ENCODE assay signal across 16 cellular contexts in genomic region chr7:96789914-96790313, GRCh38.
A peak's percentile ranks its signal among the peaks of the same experiment; 100 is the strongest.
DNase-seq lines count a peak whose midpoint lies in the region; ATAC-seq, FAIRE-seq and TF ChIP-seq lines count a peak whose summit lies in the region.
"Had no signal": no experiment of that assay in that cellular context is flagged by ENCODE, and none has a peak within 500 bp of the region (broad histone marks: within the 10 kb centered on the region; RNA-seq: fewer than 3 reads in every experiment).

No MANE protein-coding gene starts in this region.

- no peak overlapping the region for H4K5ac ChIP-seq in H1 (ENCODE audit: insufficient read length, low read depth, low read length)

- TF ChIP-seq EP300 in H1 (IDR thresholded peaks at IDR 0.05; ENCODE audit: borderline replicate concordance in 1 of 2, low read depth in 2 of 2, low read length in 2 of 2), result no peak

- no peak overlapping the region for H2BK20ac ChIP-seq in H1 (ENCODE audit: low read length)

- H3K18ac ChIP-seq in H1 (ENCODE audit: extremely low read depth, low read length), result no peak overlapping the region

- no peak overlapping the region for H2BK12ac ChIP-seq in H1 (ENCODE audit: low read depth, low read length)

- no peak overlapping the region for H2AK5ac ChIP-seq in H1 (ENCODE audit: low read depth, low read length)

- no peaks in the 10 kb centered on the region for H3K79me1 ChIP-seq in H1 (ENCODE audit: low read depth, low read length)

- H3K27ac ChIP-seq in H1 (ENCODE audit: low read depth, low read length), result no peak overlapping the region
- no peak overlapping the region for H3K27ac ChIP-seq in CD4-positive, alpha-beta T cell (ENCODE audit: low read depth, low read length)
- H3K27ac ChIP-seq: BLaER1 treated with 17β-estradiol and CSF1 and Interleukin-3, amounts not matched to agents 10 nM and 100 nM had no signal

- H3K4me3 Mint-ChIP-seq in stimulated activated effector memory CD8-positive, alpha-beta T cell treated with anti-CD3 and anti-CD28 coated beads, Interleukin-12 subunit alpha, Interleukin-12 subunit beta, amount 100 ng/mL, for 72 hours, result no peak overlapping the region
- no peak overlapping the region for H3K4me3 Mint-ChIP-seq in CD4-positive, alpha-beta T cell
- H3K4me3 Mint-ChIP-seq: CD4-positive, CD25-positive, alpha-beta regulatory T cell had no signal

- no peak for TF ChIP-seq RAD21 in H1 (IDR thresholded peaks at IDR 0.05 in 1 of 2, conservative IDR thresholded peaks at IDR 0.05 in 1 of 2; ENCODE audit: low read depth in 2 of 2, low read length in 2 of 2)

- no peak overlapping the region for H4K8ac ChIP-seq in H1 (ENCODE audit: extremely low read depth, insufficient read depth, low read length)

- H3K4me1 ChIP-seq in H1 (replicated peaks in 1 of 4; ENCODE audit: control insufficient read depth in 3 of 4, insufficient read depth in 4 of 4, low read length in 3 of 4), result peaks cover 4 to 15% (median 12%) of the 10 kb centered on the region in 4 experiments

- H3K27ac Mint-ChIP-seq in stimulated activated effector memory CD8-positive, alpha-beta T cell treated with anti-CD3 and anti-CD28 coated beads, Interleukin-12 subunit alpha, Interleukin-12 subunit beta, amount 100 ng/mL, for 72 hours, result no peak overlapping the region
- no peak overlapping the region for H3K27ac Mint-ChIP-seq in CD4-positive, alpha-beta T cell

- DNase-seq in NOMO-1 treated with dmso at 0.1 percent for 144 hours (lab: John Stamatoyannopoulos, UW; ENCODE audit: unreplicated experiment), result peak; percentile 77
- no peak for DNase-seq in H1 (ENCODE audit: low read depth in 1 of 2, low spot score in 2 of 2)
- no peak for DNase-seq in stimulated activated effector memory CD8-positive, alpha-beta T cell treated with anti-CD3 and anti-CD28 coated beads, Interleukin-12 subunit alpha, Interleukin-12 subunit beta, amount 100 ng/mL, for 72 hours (ENCODE audit: low spot score in 2 of 2)
- DNase-seq in CD4-positive, alpha-beta T cell, result no peak
- no peak for DNase-seq in NCI-H748 treated with DMSO at 0.1 percent for 48 hours (lab: John Stamatoyannopoulos, UW)
- DNase-seq: 8988T; ACHN; Calu3; CD4-positive, CD25-positive, alpha-beta regulatory T cell; DMS 273 treated with DMSO at 0.1 percent for 48 hours had no signal

- H3K36me3 Mint-ChIP-seq in stimulated activated effector memory CD8-positive, alpha-beta T cell treated with anti-CD3 and anti-CD28 coated beads, Interleukin-12 subunit alpha, Interleukin-12 subunit beta, amount 100 ng/mL, for 72 hours, result no peaks in the 10 kb centered on the region
- no peaks in the 10 kb centered on the region for H3K36me3 Mint-ChIP-seq in CD4-positive, alpha-beta T cell (ENCODE audit: low read depth)
- H3K36me3 Mint-ChIP-seq: CD4-positive, CD25-positive, alpha-beta regulatory T cell had no signal

- ATAC-seq in HG02610 (IDR thresholded peaks at IDR 0.05; ENCODE audit: unreplicated experiment) (peak; percentile 50), GM18502 (IDR thresholded peaks at IDR 0.05; ENCODE audit: poor library complexity, unreplicated experiment) (no peak)
- peak; percentile 58 for ATAC-seq in stimulated activated effector memory CD8-positive, alpha-beta T cell treated with anti-CD3 and anti-CD28 coated beads, Interleukin-12 subunit alpha, Interleukin-12 subunit beta, amount 100 ng/mL, for 72 hours
- no peak for ATAC-seq in CD4-positive, alpha-beta T cell (ENCODE audit: poor library complexity)
- ATAC-seq: HCT116 had no signal

- no peak overlapping the region for H3K56ac ChIP-seq in H1 (replicated peaks; ENCODE audit: insufficient read length, low read depth, low read length)

- H3K4me2 ChIP-seq in H1 (ENCODE audit: insufficient read depth in 1 of 2, low read depth in 2 of 2, low read length in 2 of 2), result no peak overlapping the region

- H3K9ac ChIP-seq in H1 (replicated peaks in 1 of 4; ENCODE audit: extremely low read depth in 1 of 4, low read depth in 3 of 4, low read length in 3 of 4), result no peak overlapping the region
- H3K9ac ChIP-seq: BLaER1 treated with 17β-estradiol and CSF1 and Interleukin-3, amounts not matched to agents 10 nM and 100 nM had no signal

- H2BK5ac ChIP-seq in H1 (ENCODE audit: low read depth, low read length), result no peak overlapping the region

- H3K27me3 ChIP-seq in H1 (replicated peaks in 1 of 4; ENCODE audit: control insufficient read depth in 3 of 4, extremely low read depth in 1 of 4, insufficient read depth in 3 of 4, low read length in 3 of 4), result no peaks in the 10 kb centered on the region
- no peaks in the 10 kb centered on the region for H3K27me3 ChIP-seq in CD4-positive, alpha-beta T cell (ENCODE audit: control insufficient read depth, insufficient read depth, low read length)
- H3K27me3 ChIP-seq: BLaER1 treated with 17β-estradiol and CSF1 and Interleukin-3, amounts not matched to agents 10 nM and 100 nM had no signal

- POLR2A ChIA-PET in H1 (lab: Charles Lee; ENCODE audit: partially characterized antibody), result no interaction called here
- POLR2A ChIA-PET in CD4-positive, alpha-beta T cell (lab: Charles Lee), result no interaction called here

- H3K36me3 ChIP-seq in H1 (ENCODE audit: control insufficient read depth in 2 of 4, insufficient read depth in 4 of 4, low read length in 3 of 4), result no peaks in the 10 kb centered on the region
- H3K36me3 ChIP-seq: BLaER1 treated with 17β-estradiol and CSF1 and Interleukin-3, amounts not matched to agents 10 nM and 100 nM had no signal

- no peaks in the 10 kb centered on the region for H3K4me1 Mint-ChIP-seq in stimulated activated effector memory CD8-positive, alpha-beta T cell treated with anti-CD3 and anti-CD28 coated beads, Interleukin-12 subunit alpha, Interleukin-12 subunit beta, amount 100 ng/mL, for 72 hours
- H3K4me1 Mint-ChIP-seq in CD4-positive, alpha-beta T cell (ENCODE audit: low read depth), result no peaks in the 10 kb centered on the region
- H3K4me1 Mint-ChIP-seq: CD4-positive, CD25-positive, alpha-beta regulatory T cell had no signal

- no peak overlapping the region for H2BK120ac ChIP-seq in H1 (replicated peaks; ENCODE audit: low read depth, low read length)

- H3K14ac ChIP-seq in H1 (ENCODE audit: insufficient read length), result no peak overlapping the region

- H4K91ac ChIP-seq in H1 (replicated peaks; ENCODE audit: insufficient read length, low read length), result no peak overlapping the region

- intact Hi-C loops in CD4-positive, alpha-beta T cell (cut with DNase I, micrococcal nuclease), result no loop called here

- peak overlapping the region; percentile 12; the same call in 1 of the 2 replicates for H2AFZ ChIP-seq in H1 (ENCODE audit: low read length)

- H3K79me2 ChIP-seq in H1 (ENCODE audit: control insufficient read depth in 1 of 2, insufficient read depth in 2 of 2, low read length in 2 of 2), result no peaks in the 10 kb centered on the region

- no peak for TF ChIP-seq POLR2A in H1 (IDR thresholded peaks at IDR 0.05; ENCODE audit: control extremely low read depth in 1 of 2, low read depth in 2 of 2, low read length in 2 of 2)

- no peak for FAIRE-seq in H1 (lab: Jason Lieb, UNC)
- FAIRE-seq: GM18507, H54 had no signal

- no peaks in the 10 kb centered on the region; the same call in 1 of the 2 replicates for H3K23me2 ChIP-seq in H1 (ENCODE audit: low read depth, low read length)

- CTCF ChIA-PET in H1 (lab: Charles Lee; ENCODE audit: partially characterized antibody), result no interaction called here
- CTCF ChIA-PET in CD4-positive, alpha-beta T cell (lab: Charles Lee), result no interaction called here

- H4K20me1 ChIP-seq in H1 (replicated peaks in 1 of 2; ENCODE audit: control insufficient read depth in 1 of 2, insufficient read depth in 2 of 2, low read length in 2 of 2), result no peaks in the 10 kb centered on the region
- H4K20me1 ChIP-seq: BLaER1 treated with 17β-estradiol and CSF1 and Interleukin-3, amounts not matched to agents 10 nM and 100 nM had no signal

- no peak overlapping the region for H3K4ac ChIP-seq in H1 (replicated peaks; ENCODE audit: insufficient read length, low read depth, low read length)

- peaks cover 14% of the 10 kb centered on the region for H3K27me3 Mint-ChIP-seq in CD4-positive, alpha-beta T cell

- H3K9me3 Mint-ChIP-seq in stimulated activated effector memory CD8-positive, alpha-beta T cell treated with anti-CD3 and anti-CD28 coated beads, Interleukin-12 subunit alpha, Interleukin-12 subunit beta, amount 100 ng/mL, for 72 hours, result no peaks in the 10 kb centered on the region
- no peaks in the 10 kb centered on the region for H3K9me3 Mint-ChIP-seq in CD4-positive, alpha-beta T cell

- H3K9me3 ChIP-seq in H1 (ENCODE audit: insufficient read depth in 2 of 2, low read depth in 1 of 2, low read length in 1 of 2), result no peaks in the 10 kb centered on the region
- no peaks in the 10 kb centered on the region for H3K9me3 ChIP-seq in CD4-positive, alpha-beta T cell (ENCODE audit: control insufficient read depth, low read length)
- H3K9me3 ChIP-seq: BLaER1 treated with 17β-estradiol and CSF1 and Interleukin-3, amounts not matched to agents 10 nM and 100 nM had no signal

- H2BK15ac ChIP-seq in H1 (ENCODE audit: low read length), result no peak overlapping the region

- no peak overlapping the region for H3K23ac ChIP-seq in H1 (ENCODE audit: insufficient read length)

- H3K4me3 ChIP-seq in H1 (ENCODE audit: extremely low read depth in 1 of 4, insufficient read depth in 2 of 4, low read depth in 3 of 4, low read length in 4 of 4), result no peak overlapping the region
- H3K4me3 ChIP-seq: BLaER1 treated with 17β-estradiol and CSF1 and Interleukin-3, amounts not matched to agents 10 nM and 100 nM had no signal

- no peak for TF ChIP-seq CTCF in H1 (IDR thresholded peaks at IDR 0.05; ENCODE audit: control extremely low read depth in 1 of 3, insufficient read depth in 1 of 3, low read depth in 1 of 3, low read length in 3 of 3)
- TF ChIP-seq CTCF in CD4-positive, alpha-beta T cell (IDR thresholded peaks at IDR 0.05), result no peak

TF ChIP-seq in H1, 55 proteins besides CTCF, POLR2A, EP300 and RAD21 (continues in another document):
- no peak for TF ChIP-seq TBP (IDR thresholded peaks at IDR 0.05; ENCODE audit: low read depth, low read length)
- no peak for TF ChIP-seq POU5F1 (IDR thresholded peaks at IDR 0.05; ENCODE audit: low read depth, low read length)
- TF ChIP-seq FOSL1 (IDR thresholded peaks at IDR 0.05; ENCODE audit: insufficient read depth, low read depth, low read length), result no peak
- TF ChIP-seq TEAD4 (IDR thresholded peaks at IDR 0.05; ENCODE audit: low read depth, low read length), result no peak
- no peak for TF ChIP-seq CTBP2 (IDR thresholded peaks at IDR 0.05; ENCODE audit: borderline replicate concordance, insufficient read depth, insufficient read length, low read length)
- no peak for TF ChIP-seq MAFK (IDR thresholded peaks at IDR 0.05; ENCODE audit: low read depth, low read length)
- TF ChIP-seq SIX5 (IDR thresholded peaks at IDR 0.05; ENCODE audit: low read depth, low read length), result no peak

Comparison
In these comparisons a context has a peak if more than half of its experiments do, and no peak if none do; other contexts are left out.
1. ATAC-seq: peak in HG02610 (single experiment) and stimulated activated effector memory CD8-positive, alpha-beta T cell treated with anti-CD3 and anti-CD28 coated beads, Interleukin-12 subunit alpha, Interleukin-12 subunit beta, amount 100 ng/mL, for 72 hours (single experiment); none in CD4-positive, alpha-beta T cell (single experiment) and GM18502 (single experiment).